In the genomic region with DNA sequence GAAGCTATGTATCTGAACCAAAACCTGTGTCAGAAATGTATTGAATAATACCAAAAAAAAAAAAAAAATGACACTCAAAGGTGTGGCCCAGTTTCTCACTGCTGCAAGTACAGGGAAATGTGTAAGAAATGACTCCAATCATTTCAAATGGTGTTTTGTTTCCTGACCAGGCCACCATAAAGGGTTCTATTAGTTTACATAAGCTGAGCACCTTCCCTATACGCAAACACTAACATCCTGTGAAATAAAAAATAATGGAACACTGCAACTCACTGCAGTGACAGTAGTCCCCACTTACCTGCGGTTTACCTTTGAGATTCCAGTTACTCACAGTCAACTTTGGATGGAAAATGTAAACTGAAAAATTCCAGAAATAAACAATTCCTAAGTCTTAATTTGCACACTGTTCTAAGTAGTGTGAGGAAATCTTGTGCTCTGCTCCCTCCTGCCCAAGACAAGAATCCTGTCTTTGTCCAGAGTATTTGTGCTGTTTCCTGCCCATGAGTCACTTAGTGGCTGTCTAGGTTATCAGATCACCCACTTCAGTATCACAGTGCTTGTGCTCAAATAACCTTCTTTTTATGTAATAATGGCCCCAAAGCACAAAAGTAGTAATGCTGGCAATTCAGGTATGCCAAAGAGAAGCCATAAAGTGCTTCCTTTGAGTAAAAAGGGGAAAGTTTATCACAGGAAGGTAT, we compare ENCODE assay signal across 17 cellular contexts.
DNase-seq lines count a peak whose midpoint lies in the region; ATAC-seq and TF ChIP-seq lines count a peak whose summit lies in the region.
"Had no signal": no experiment of that assay in that cellular context is flagged by ENCODE, and none has a peak within 500 bp of the region (broad histone marks: within the 10 kb centered on the region; RNA-seq: fewer than 3 reads in every experiment).

No MANE protein-coding gene starts in this region.

- no peaks in the 10 kb centered on the region for H3K9me3 Mint-ChIP-seq in endothelial cell (ENCODE audit: unreplicated experiment)

- H3K79me1 ChIP-seq in trophoblast cell (ENCODE audit: low read length) = peaks cover 8% of the 10 kb centered on the region

- peak overlapping the region; percentile 72 for H3K27ac Mint-ChIP-seq in endothelial cell (ENCODE audit: unreplicated experiment)
- H3K27ac Mint-ChIP-seq: activated CD4-positive, alpha-beta memory T cell treated with anti-CD3 and anti-CD28 coated beads, Interleukin-2, amount 10 ng/mL, durations not matched to agents 7 days and 5 days; H9; naive thymus-derived CD8-positive, alpha-beta T cell had no signal

- H3K4me3 ChIP-seq in trophoblast cell (ENCODE audit: low read depth, low read length) (no peak overlapping the region), ovary (no peak overlapping the region)
- H3K4me3 ChIP-seq: BLaER1 treated with 17β-estradiol and CSF1 and Interleukin-3, amounts not matched to agents 10 nM and 100 nM; right lobe of liver had no signal

- TF ChIP-seq POLR2A in ovary (IDR thresholded peaks at IDR 0.05) = no peak

- H2AK5ac ChIP-seq in trophoblast cell (ENCODE audit: low read length) = no peak overlapping the region

- H3K4me1 ChIP-seq in trophoblast cell (ENCODE audit: control insufficient read depth in 1 of 2, insufficient read depth in 2 of 2, low read length in 2 of 2) (peaks cover 2 to 8% of the 10 kb centered on the region in 2 experiments), ovary (ENCODE audit: insufficient read depth) (no peaks in the 10 kb centered on the region)
- H3K4me1 ChIP-seq: right lobe of liver had no signal

- H4K12ac ChIP-seq in trophoblast cell (ENCODE audit: low read depth, low read length) = no peak overlapping the region

- no peak overlapping the region for H3K18ac ChIP-seq in trophoblast cell (ENCODE audit: low read length)

- intact Hi-C loops in ovary (cut with DNase I) (no loop called here), posterior vena cava (cut with DNase I) (no loop called here)

- no peak overlapping the region for H3K14ac ChIP-seq in trophoblast cell (ENCODE audit: low read length)

- H3K27me3 ChIP-seq in trophoblast cell (ENCODE audit: insufficient read depth, low read length) (no peaks in the 10 kb centered on the region), ovary (no peaks in the 10 kb centered on the region)
- H3K27me3 ChIP-seq: BLaER1 treated with 17β-estradiol and CSF1 and Interleukin-3, amounts not matched to agents 10 nM and 100 nM; right lobe of liver had no signal

- H2BK120ac ChIP-seq in trophoblast cell (ENCODE audit: insufficient read depth, low read length, poor library complexity) = no peak overlapping the region

- H3K9me3 ChIP-seq in trophoblast cell (ENCODE audit: insufficient read depth, low read depth, low read length) (no peaks in the 10 kb centered on the region), ovary (no peaks in the 10 kb centered on the region)
- H3K9me3 ChIP-seq: right lobe of liver had no signal

- H3K23ac ChIP-seq in trophoblast cell (ENCODE audit: low read length) = no peak overlapping the region

- H3K4me2 ChIP-seq in trophoblast cell (ENCODE audit: low read length) = no peak overlapping the region
- H3K4me2 ChIP-seq: BLaER1 treated with 17β-estradiol and CSF1 and Interleukin-3, amounts not matched to agents 10 nM and 100 nM had no signal

- TF ChIP-seq CTCF in endothelial cell (IDR thresholded peaks at IDR 0.05; ENCODE audit: unreplicated experiment) = no peak
- TF ChIP-seq CTCF in ovary (IDR thresholded peaks at IDR 0.05) = no peak

- no peak overlapping the region for H3K9ac ChIP-seq in trophoblast cell (ENCODE audit: low read length)
- H3K9ac ChIP-seq: BLaER1 treated with 17β-estradiol and CSF1 and Interleukin-3, amounts not matched to agents 10 nM and 100 nM had no signal

- H4K8ac ChIP-seq in trophoblast cell (ENCODE audit: low read depth, low read length) = no peak overlapping the region

- peak; percentile 6 for DNase-seq in ELR (ENCODE audit: low read depth)
- peak; percentile 53 for DNase-seq in NCI-H69 (lab: John Stamatoyannopoulos, UW)
- DNase-seq in endothelial cell (ENCODE audit: low spot score) = peak; percentile 17
- peak; percentile 19 to 48 for DNase-seq in trophoblast cell
- no peak for DNase-seq in ovary
- DNase-seq in retina = no peak
- DNase-seq in posterior vena cava (ENCODE audit: low spot score) = no peak
- DNase-seq: activated CD4-positive, alpha-beta memory T cell treated with anti-CD3 and anti-CD28 coated beads, Interleukin-2, amount 10 ng/mL, durations not matched to agents 7 days and 5 days; activated effector memory CD4-positive, alpha-beta T cell treated with anti-CD3 and anti-CD28 coated beads, Interleukin-2, amount 50 U/mL, for 16 hours; GF-D8; H9; naive thymus-derived CD8-positive, alpha-beta T cell; NCI-H446 treated with DMSO at 0.1 percent for 48 hours; right lobe of liver; stimulated activated naive CD4-positive, alpha-beta T cell had no signal

- no peak for TF ChIP-seq EP300 in ovary (IDR thresholded peaks at IDR 0.05)

- H3K27me3 Mint-ChIP-seq in endothelial cell (ENCODE audit: unreplicated experiment) = no peaks in the 10 kb centered on the region
- H3K27me3 Mint-ChIP-seq: activated CD4-positive, alpha-beta memory T cell treated with anti-CD3 and anti-CD28 coated beads, Interleukin-2, amount 10 ng/mL, durations not matched to agents 7 days and 5 days had no signal

- H3K4me3 Mint-ChIP-seq in endothelial cell (ENCODE audit: unreplicated experiment) = no peak overlapping the region
- H3K4me3 Mint-ChIP-seq: activated CD4-positive, alpha-beta memory T cell treated with anti-CD3 and anti-CD28 coated beads, Interleukin-2, amount 10 ng/mL, durations not matched to agents 7 days and 5 days; H9; naive thymus-derived CD8-positive, alpha-beta T cell had no signal

- no peak overlapping the region for H4K91ac ChIP-seq in trophoblast cell (ENCODE audit: low read depth, low read length)

- H3K36me3 ChIP-seq in trophoblast cell (ENCODE audit: control insufficient read depth in 1 of 2, insufficient read depth in 2 of 2, low read length in 2 of 2) (no peaks in the 10 kb centered on the region), ovary (no peaks in the 10 kb centered on the region)
- H3K36me3 ChIP-seq: BLaER1 treated with 17β-estradiol and CSF1 and Interleukin-3, amounts not matched to agents 10 nM and 100 nM; right lobe of liver had no signal

- H2AFZ ChIP-seq in trophoblast cell (ENCODE audit: insufficient read depth, low read length, poor library complexity) = no peak overlapping the region

- WGBS in trophoblast cell (ENCODE audit: extremely low coverage, insufficient coverage, insufficient read length) = no CpG with 5 or more reads among the region's 2 CpGs
- 36 to 81% (median 38%) methylated on average over 2 of the region's 2 CpGs for WGBS in ovary, 3 donors

- peaks cover 20% of the 10 kb centered on the region for H3K4me1 Mint-ChIP-seq in endothelial cell (ENCODE audit: unreplicated experiment)
- H3K4me1 Mint-ChIP-seq: activated CD4-positive, alpha-beta memory T cell treated with anti-CD3 and anti-CD28 coated beads, Interleukin-2, amount 10 ng/mL, durations not matched to agents 7 days and 5 days had no signal

- peaks cover 1% of the 10 kb centered on the region for H3K79me2 ChIP-seq in trophoblast cell (ENCODE audit: control insufficient read depth, insufficient read depth, low read length, poor library complexity)

- H3K36me3 Mint-ChIP-seq in endothelial cell (ENCODE audit: low read depth, unreplicated experiment) = no peaks in the 10 kb centered on the region

- ATAC-seq in GM21786 (IDR thresholded peaks at IDR 0.05; ENCODE audit: unreplicated experiment) = no peak
- ATAC-seq: naive thymus-derived CD8-positive, alpha-beta T cell had no signal

- no peak overlapping the region for H3K4ac ChIP-seq in trophoblast cell (ENCODE audit: low read depth, low read length)

- H2BK5ac ChIP-seq in trophoblast cell (ENCODE audit: low read depth, low read length, poor library complexity) = no peak overlapping the region

- H2BK12ac ChIP-seq in trophoblast cell (ENCODE audit: low read length) = no peak overlapping the region

- H3K27ac ChIP-seq in trophoblast cell (ENCODE audit: low read depth, low read length) = peak overlapping the region; percentile 51
- H3K27ac ChIP-seq in ovary = no peak overlapping the region
- H3K27ac ChIP-seq: BLaER1 treated with 17β-estradiol and CSF1 and Interleukin-3, amounts not matched to agents 10 nM and 100 nM; right lobe of liver had no signal

Comparison
In these comparisons a context has a peak if more than half of its experiments do, and no peak if none do; other contexts are left out.
1. DNase-seq: peak in ELR (single experiment), NCI-H69 (single experiment), endothelial cell (single experiment) and trophoblast cell (2 of 2); none in ovary (0 of 5), retina (single experiment) and posterior vena cava (single experiment).